1 cellular context compared by ENCODE assay signal in genomic region chr12:52050771-52051541, GRCh38.
A peak's percentile ranks its signal among the peaks of the same experiment; 100 is the strongest.
TF ChIP-seq lines count a peak whose summit lies in the region.

Gene NR4A1, plus strand, starts transcription at chr12:52051442. Its CDS starts 2,887 bp downstream, at chr12:52054329.

TF ChIP-seq in K562, 482 proteins besides CTCF, POLR2A, EP300 and RAD21 (continued from another document and continues in another):
- TF ChIP-seq NONO (IDR thresholded peaks at IDR 0.05; ENCODE audit: low read depth in 2 of 2, low read length in 1 of 2): no peak
- TF ChIP-seq ASH1L (IDR thresholded peaks at IDR 0.05; ENCODE audit: borderline replicate concordance, low read depth, partially characterized antibody): no peak
- peak; percentile 52; the same call in 1 of the 2 replicates for TF ChIP-seq EGR1 (conservative IDR thresholded peaks at IDR 0.05)
- no peak for TF ChIP-seq NFXL1 (CRISPR knock-in tag; IDR thresholded peaks at IDR 0.05)
- no peak for TF ChIP-seq SRSF1 (IDR thresholded peaks at IDR 0.05; ENCODE audit: low read depth, low read length)
- TF ChIP-seq GTF2B (IDR thresholded peaks at IDR 0.05; ENCODE audit: extremely low read depth, insufficient read length): no peak
- peak; percentile 61 for TF ChIP-seq FIP1L1 (IDR thresholded peaks at IDR 0.05; ENCODE audit: low read depth, low read length, poor library complexity, severe bottlenecking)
- no peak; the same call in 1 of the 2 replicates for TF ChIP-seq USF2 (CRISPR knock-in tag; IDR thresholded peaks at IDR 0.05)
- peak; percentile 71 for TF ChIP-seq ATF7 (IDR thresholded peaks at IDR 0.05)
- no peak for TF ChIP-seq HDAC6 (IDR thresholded peaks at IDR 0.05; ENCODE audit: low read depth, low read length)
- no peak for TF ChIP-seq GATAD2B (IDR thresholded peaks at IDR 0.05; ENCODE audit: borderline replicate concordance)
- TF ChIP-seq HDAC3 (IDR thresholded peaks at IDR 0.05; ENCODE audit: borderline replicate concordance, partially characterized antibody): peak; percentile 76
- TF ChIP-seq NFIC (IDR thresholded peaks at IDR 0.05): peak; percentile 31; the same call in 1 of the 2 replicates
- no peak for TF ChIP-seq TEAD2 (tag; IDR thresholded peaks at IDR 0.05)
- peak; percentile 64 for TF ChIP-seq TFAP4 (CRISPR knock-in tag; IDR thresholded peaks at IDR 0.05; ENCODE audit: borderline replicate concordance)
- TF ChIP-seq NCOR1 (IDR thresholded peaks at IDR 0.05): peak; percentile 60
- TF ChIP-seq ZBTB11 (CRISPR knock-in tag; IDR thresholded peaks at IDR 0.05): peak in 1 of 3 experiments; percentile 28; a peak in 1 of 6 replicates
- TF ChIP-seq CTBP1 (IDR thresholded peaks at IDR 0.05; ENCODE audit: borderline replicate concordance): peak; percentile 67; the same call in 1 of the 2 replicates
- TF ChIP-seq ZNF76 (CRISPR knock-in tag; IDR thresholded peaks at IDR 0.05; ENCODE audit: borderline replicate concordance): no peak
- no peak for TF ChIP-seq ATF1 (CRISPR knock-in tag; IDR thresholded peaks at IDR 0.05)
- peak; percentile 87 for TF ChIP-seq ATF1 (tag; IDR thresholded peaks at IDR 0.05)
- TF ChIP-seq ZNF449 (CRISPR knock-in tag; IDR thresholded peaks at IDR 0.05): no peak
- TF ChIP-seq SUPT5H (IDR thresholded peaks at IDR 0.05): peak; percentile 46
- TF ChIP-seq SMARCB1 (IDR thresholded peaks at IDR 0.05; ENCODE audit: insufficient read length, low read depth): no peak
- no peak for TF ChIP-seq BCOR (IDR thresholded peaks at IDR 0.05)
- TF ChIP-seq ZSCAN32 (CRISPR knock-in tag; IDR thresholded peaks at IDR 0.05): no peak
- TF ChIP-seq ZNF23 (CRISPR knock-in tag; IDR thresholded peaks at IDR 0.05): no peak
- no peak for TF ChIP-seq CEBPG (CRISPR knock-in tag; IDR thresholded peaks at IDR 0.05)
- TF ChIP-seq CEBPG (tag; conservative IDR thresholded peaks at IDR 0.05 in 1 of 2, IDR thresholded peaks at IDR 0.05 in 1 of 2): no peak
- TF ChIP-seq ZFP36 (IDR thresholded peaks at IDR 0.05; ENCODE audit: low read depth, low read length, partially characterized antibody): peak; percentile 56
- no peak for TF ChIP-seq ADNP (tag; IDR thresholded peaks at IDR 0.05)
- TF ChIP-seq ZNF134 (CRISPR knock-in tag; conservative IDR thresholded peaks at IDR 0.05): peak; percentile 90
- TF ChIP-seq SMAD3 (CRISPR knock-in tag; conservative IDR thresholded peaks at IDR 0.05): no peak
- peak; percentile 39 for TF ChIP-seq KDM5B (IDR thresholded peaks at IDR 0.05; ENCODE audit: insufficient replicate concordance, low read depth, low read length)
- TF ChIP-seq ZNF512 (tag; IDR thresholded peaks at IDR 0.05): no peak
- no peak for TF ChIP-seq E2F5 (CRISPR knock-in tag; IDR thresholded peaks at IDR 0.05)
- TF ChIP-seq ZNF280A (IDR thresholded peaks at IDR 0.05; ENCODE audit: low read depth, partially characterized antibody): no peak
- TF ChIP-seq KDM2B (CRISPR knock-in tag; IDR thresholded peaks at IDR 0.05): 0 out of 2 replicates have a peak, but pooled peaks have one; percentile 34
- TF ChIP-seq ZFX (CRISPR knock-in tag; IDR thresholded peaks at IDR 0.05): peak; percentile 96
- TF ChIP-seq AFF1 (IDR thresholded peaks at IDR 0.05; ENCODE audit: low read depth in 1 of 2, partially characterized antibody in 2 of 2): no peak
- TF ChIP-seq NR0B1 (IDR thresholded peaks at IDR 0.05; ENCODE audit: partially characterized antibody): no peak
- no peak for TF ChIP-seq CHD2 (IDR thresholded peaks at IDR 0.05; ENCODE audit: low read depth, low read length)
- TF ChIP-seq HEY1 (CRISPR knock-in tag; IDR thresholded peaks at IDR 0.05; ENCODE audit: borderline replicate concordance): no peak
- no peak for TF ChIP-seq FOXM1 (IDR thresholded peaks at IDR 0.05; ENCODE audit: low read depth)
- TF ChIP-seq FOXM1 (CRISPR knock-in tag; IDR thresholded peaks at IDR 0.05; ENCODE audit: low read depth): peak; percentile 27; the same call in 1 of the 2 replicates
- peak; percentile 54; the same call in 1 of the 2 replicates for TF ChIP-seq ZBTB9 (CRISPR knock-in tag; IDR thresholded peaks at IDR 0.05)
- no peak for TF ChIP-seq STAG1 (CRISPR knock-in tag; IDR thresholded peaks at IDR 0.05; ENCODE audit: borderline replicate concordance)
- peak; percentile 86 for TF ChIP-seq RBFOX2 (IDR thresholded peaks at IDR 0.05; ENCODE audit: low read depth, low read length)
